1 cellular context compared by ENCODE assay signal in the genomic region with DNA sequence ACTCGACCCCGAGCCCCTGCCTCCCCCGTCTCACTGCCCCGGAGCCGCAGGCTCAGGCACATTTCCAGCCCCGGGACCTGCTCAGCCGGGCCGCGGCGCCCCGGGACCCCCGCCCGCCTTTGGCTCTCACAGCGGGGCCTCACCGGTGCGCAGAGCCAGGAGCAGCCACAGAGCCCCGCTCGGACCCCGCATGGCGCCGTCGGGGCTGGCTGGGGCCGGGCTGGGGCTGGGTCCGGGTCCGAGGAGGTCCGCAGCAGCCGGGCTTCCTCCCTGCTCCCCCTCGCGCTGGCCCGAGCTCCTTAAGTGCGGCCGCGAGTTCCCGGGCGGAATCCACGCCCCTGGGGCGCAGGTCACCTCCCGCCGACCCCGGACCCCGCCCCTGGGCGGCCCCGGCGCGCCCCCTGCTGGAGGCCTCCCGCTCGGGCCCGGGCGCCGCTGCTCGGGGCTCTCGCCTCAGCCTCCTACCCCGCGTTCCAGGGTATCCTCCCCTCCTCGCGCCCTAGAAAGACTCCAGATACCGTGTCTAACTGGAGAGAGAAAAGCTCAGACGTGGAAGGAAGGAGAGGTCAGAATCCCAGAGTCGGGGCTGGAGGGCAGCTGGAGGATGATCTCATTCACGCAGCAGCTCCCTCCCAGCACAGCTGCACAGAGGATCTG.
TF ChIP-seq lines count a peak whose summit lies in the region.

MELTF (minus strand) TSS at position 307 of the 657 bp plus-strand sequence; CDS start at position 192, 115 bp downstream.

TF ChIP-seq in K562, 482 proteins besides CTCF, POLR2A, EP300 and RAD21 (continued from another document and continues in another):
- TF ChIP-seq E2F8 (IDR thresholded peaks at IDR 0.05; ENCODE audit: low read depth, partially characterized antibody) (no peak), PATZ1 (CRISPR knock-in tag; IDR thresholded peaks at IDR 0.05; ENCODE audit: borderline replicate concordance) (no peak), RBM34 (IDR thresholded peaks at IDR 0.05; ENCODE audit: borderline replicate concordance, insufficient read depth, low read length) (no peak), KLF6 (CRISPR knock-in tag; IDR thresholded peaks at IDR 0.05; ENCODE audit: borderline replicate concordance) (no peak), TEAD2 (tag; IDR thresholded peaks at IDR 0.05) (no peak), NFIC (IDR thresholded peaks at IDR 0.05) (peak; percentile 38; the same call in 1 of the 2 replicates), NFXL1 (CRISPR knock-in tag; IDR thresholded peaks at IDR 0.05) (no peak), ARNT (IDR thresholded peaks at IDR 0.05) (no peak), MCM7 (IDR thresholded peaks at IDR 0.05) (no peak), SNIP1 (IDR thresholded peaks at IDR 0.05; ENCODE audit: low read depth) (no peak), FUS (optimal IDR thresholded peaks at IDR 0.05; ENCODE audit: low read depth, low read length) (peak; percentile 29), CXXC5 (CRISPR knock-in tag; IDR thresholded peaks at IDR 0.05) (peak; percentile 81), SMARCE1 (IDR thresholded peaks at IDR 0.05) (no peak), FOXP1 (CRISPR knock-in tag; IDR thresholded peaks at IDR 0.05) (no peak; the same call in 1 of the 2 replicates), MXD1 (CRISPR knock-in tag; IDR thresholded peaks at IDR 0.05; ENCODE audit: borderline replicate concordance, poor library complexity, severe bottlenecking) (no peak), ZNF561 (CRISPR knock-in tag; conservative IDR thresholded peaks at IDR 0.05) (no peak), EGR1 (conservative IDR thresholded peaks at IDR 0.05) (no peak), MCM2 (IDR thresholded peaks at IDR 0.05; ENCODE audit: low read depth) (no peak), NR1H2 (CRISPR knock-in tag; IDR thresholded peaks at IDR 0.05) (no peak), HNRNPK (IDR thresholded peaks at IDR 0.05; ENCODE audit: low read depth, low read length, poor library complexity, severe bottlenecking) (no peak), ZNF239 (CRISPR knock-in tag; IDR thresholded peaks at IDR 0.05) (no peak), TCF3 (CRISPR knock-in tag; IDR thresholded peaks at IDR 0.05) (0 out of 2 replicates have a peak, but pooled peaks have one; percentile 18), MYNN (IDR thresholded peaks at IDR 0.05) (no peak), MYNN (CRISPR knock-in tag; IDR thresholded peaks at IDR 0.05) (no peak), ZNF830 (CRISPR knock-in tag; IDR thresholded peaks at IDR 0.05) (no peak), ZMIZ1 (IDR thresholded peaks at IDR 0.05; ENCODE audit: low read depth in 2 of 2, low read length in 2 of 2) (no peak), TGIF2 (CRISPR knock-in tag; IDR thresholded peaks at IDR 0.05) (peak; percentile 79; the same call in 1 of the 2 replicates), ZSCAN32 (CRISPR knock-in tag; IDR thresholded peaks at IDR 0.05) (no peak), SUPT5H (IDR thresholded peaks at IDR 0.05) (0 out of 2 replicates have a peak, but pooled peaks have one; percentile 31), L3MBTL2 (IDR thresholded peaks at IDR 0.05) (peak; percentile 58; the same call in 1 of the 2 replicates), ZNF717 (CRISPR knock-in tag; IDR thresholded peaks at IDR 0.05) (no peak), ILK (tag; IDR thresholded peaks at IDR 0.05; ENCODE audit: borderline replicate concordance, low read depth) (no peak), BCL6 (CRISPR knock-in tag; IDR thresholded peaks at IDR 0.05) (no peak), NFIX (CRISPR knock-in tag; IDR thresholded peaks at IDR 0.05; ENCODE audit: low read depth) (no peak)
- TF ChIP-seq, protein P1, sequence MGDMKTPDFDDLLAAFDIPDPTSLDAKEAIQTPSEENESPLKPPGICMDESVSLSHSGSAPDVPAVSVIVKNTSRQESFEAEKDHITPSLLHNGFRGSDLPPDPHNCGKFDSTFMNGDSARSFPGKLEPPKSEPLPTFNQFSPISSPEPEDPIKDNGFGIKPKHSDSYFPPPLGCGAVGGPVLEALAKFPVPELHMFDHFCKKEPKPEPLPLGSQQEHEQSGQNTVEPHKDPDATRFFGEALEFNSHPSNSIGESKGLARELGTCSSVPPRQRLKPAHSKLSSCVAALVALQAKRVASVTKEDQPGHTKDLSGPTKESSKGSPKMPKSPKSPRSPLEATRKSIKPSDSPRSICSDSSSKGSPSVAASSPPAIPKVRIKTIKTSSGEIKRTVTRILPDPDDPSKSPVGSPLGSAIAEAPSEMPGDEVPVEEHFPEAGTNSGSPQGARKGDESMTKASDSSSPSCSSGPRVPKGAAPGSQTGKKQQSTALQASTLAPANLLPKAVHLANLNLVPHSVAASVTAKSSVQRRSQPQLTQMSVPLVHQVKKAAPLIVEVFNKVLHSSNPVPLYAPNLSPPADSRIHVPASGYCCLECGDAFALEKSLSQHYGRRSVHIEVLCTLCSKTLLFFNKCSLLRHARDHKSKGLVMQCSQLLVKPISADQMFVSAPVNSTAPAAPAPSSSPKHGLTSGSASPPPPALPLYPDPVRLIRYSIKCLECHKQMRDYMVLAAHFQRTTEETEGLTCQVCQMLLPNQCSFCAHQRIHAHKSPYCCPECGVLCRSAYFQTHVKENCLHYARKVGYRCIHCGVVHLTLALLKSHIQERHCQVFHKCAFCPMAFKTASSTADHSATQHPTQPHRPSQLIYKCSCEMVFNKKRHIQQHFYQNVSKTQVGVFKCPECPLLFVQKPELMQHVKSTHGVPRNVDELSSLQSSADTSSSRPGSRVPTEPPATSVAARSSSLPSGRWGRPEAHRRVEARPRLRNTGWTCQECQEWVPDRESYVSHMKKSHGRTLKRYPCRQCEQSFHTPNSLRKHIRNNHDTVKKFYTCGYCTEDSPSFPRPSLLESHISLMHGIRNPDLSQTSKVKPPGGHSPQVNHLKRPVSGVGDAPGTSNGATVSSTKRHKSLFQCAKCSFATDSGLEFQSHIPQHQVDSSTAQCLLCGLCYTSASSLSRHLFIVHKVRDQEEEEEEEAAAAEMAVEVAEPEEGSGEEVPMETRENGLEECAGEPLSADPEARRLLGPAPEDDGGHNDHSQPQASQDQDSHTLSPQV (IDR thresholded peaks at IDR 0.05): no peak
- TF ChIP-seq, protein P2, sequence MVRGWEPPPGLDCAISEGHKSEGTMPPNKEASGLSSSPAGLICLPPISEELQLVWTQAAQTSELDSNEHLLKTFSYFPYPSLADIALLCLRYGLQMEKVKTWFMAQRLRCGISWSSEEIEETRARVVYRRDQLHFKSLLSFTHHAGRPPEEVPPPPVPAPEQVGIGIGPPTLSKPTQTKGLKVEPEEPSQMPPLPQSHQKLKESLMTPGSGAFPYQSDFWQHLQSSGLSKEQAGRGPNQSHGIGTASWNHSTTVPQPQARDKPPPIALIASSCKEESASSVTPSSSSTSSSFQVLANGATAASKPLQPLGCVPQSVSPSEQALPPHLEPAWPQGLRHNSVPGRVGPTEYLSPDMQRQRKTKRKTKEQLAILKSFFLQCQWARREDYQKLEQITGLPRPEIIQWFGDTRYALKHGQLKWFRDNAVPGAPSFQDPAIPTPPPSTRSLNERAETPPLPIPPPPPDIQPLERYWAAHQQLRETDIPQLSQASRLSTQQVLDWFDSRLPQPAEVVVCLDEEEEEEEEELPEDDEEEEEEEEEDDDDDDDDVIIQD (CRISPR knock-in tag; IDR thresholded peaks at IDR 0.05): no peak
- TF ChIP-seq, protein P3, sequence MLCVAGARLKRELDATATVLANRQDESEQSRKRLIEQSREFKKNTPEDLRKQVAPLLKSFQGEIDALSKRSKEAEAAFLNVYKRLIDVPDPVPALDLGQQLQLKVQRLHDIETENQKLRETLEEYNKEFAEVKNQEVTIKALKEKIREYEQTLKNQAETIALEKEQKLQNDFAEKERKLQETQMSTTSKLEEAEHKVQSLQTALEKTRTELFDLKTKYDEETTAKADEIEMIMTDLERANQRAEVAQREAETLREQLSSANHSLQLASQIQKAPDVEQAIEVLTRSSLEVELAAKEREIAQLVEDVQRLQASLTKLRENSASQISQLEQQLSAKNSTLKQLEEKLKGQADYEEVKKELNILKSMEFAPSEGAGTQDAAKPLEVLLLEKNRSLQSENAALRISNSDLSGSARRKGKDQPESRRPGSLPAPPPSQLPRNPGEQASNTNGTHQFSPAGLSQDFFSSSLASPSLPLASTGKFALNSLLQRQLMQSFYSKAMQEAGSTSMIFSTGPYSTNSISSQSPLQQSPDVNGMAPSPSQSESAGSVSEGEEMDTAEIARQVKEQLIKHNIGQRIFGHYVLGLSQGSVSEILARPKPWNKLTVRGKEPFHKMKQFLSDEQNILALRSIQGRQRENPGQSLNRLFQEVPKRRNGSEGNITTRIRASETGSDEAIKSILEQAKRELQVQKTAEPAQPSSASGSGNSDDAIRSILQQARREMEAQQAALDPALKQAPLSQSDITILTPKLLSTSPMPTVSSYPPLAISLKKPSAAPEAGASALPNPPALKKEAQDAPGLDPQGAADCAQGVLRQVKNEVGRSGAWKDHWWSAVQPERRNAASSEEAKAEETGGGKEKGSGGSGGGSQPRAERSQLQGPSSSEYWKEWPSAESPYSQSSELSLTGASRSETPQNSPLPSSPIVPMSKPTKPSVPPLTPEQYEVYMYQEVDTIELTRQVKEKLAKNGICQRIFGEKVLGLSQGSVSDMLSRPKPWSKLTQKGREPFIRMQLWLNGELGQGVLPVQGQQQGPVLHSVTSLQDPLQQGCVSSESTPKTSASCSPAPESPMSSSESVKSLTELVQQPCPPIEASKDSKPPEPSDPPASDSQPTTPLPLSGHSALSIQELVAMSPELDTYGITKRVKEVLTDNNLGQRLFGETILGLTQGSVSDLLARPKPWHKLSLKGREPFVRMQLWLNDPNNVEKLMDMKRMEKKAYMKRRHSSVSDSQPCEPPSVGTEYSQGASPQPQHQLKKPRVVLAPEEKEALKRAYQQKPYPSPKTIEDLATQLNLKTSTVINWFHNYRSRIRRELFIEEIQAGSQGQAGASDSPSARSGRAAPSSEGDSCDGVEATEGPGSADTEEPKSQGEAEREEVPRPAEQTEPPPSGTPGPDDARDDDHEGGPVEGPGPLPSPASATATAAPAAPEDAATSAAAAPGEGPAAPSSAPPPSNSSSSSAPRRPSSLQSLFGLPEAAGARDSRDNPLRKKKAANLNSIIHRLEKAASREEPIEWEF (CRISPR knock-in tag; IDR thresholded peaks at IDR 0.05): no peak
